20 cellular contexts compared by ENCODE assay signal in genomic region chr1:210301254-210301955, GRCh38. TPM values are rescaled to one million over a fixed set of nuclear protein-coding genes. Genes with fewer than 3 reads are reported as not detected.
DNase-seq lines count a peak whose midpoint lies in the region; ATAC-seq, FAIRE-seq and TF ChIP-seq lines count a peak whose summit lies in the region.
"Had no signal": no experiment of that assay in that cellular context is flagged by ENCODE, and none has a peak within 500 bp of the region (broad histone marks: within the 10 kb centered on the region; RNA-seq: fewer than 3 reads in every experiment).

No MANE protein-coding gene starts in this region.

- no peaks in the 10 kb centered on the region for H3K9me3 ChIP-seq in right atrium auricular region
- H3K9me3 ChIP-seq in left lung, result no peaks in the 10 kb centered on the region

- ATAC-seq in Right ventricle myocardium superior (ENCODE audit: poor library complexity) (peak; percentile 59), left lung (peak; percentile 14), HG03521 (IDR thresholded peaks at IDR 0.05; ENCODE audit: unreplicated experiment) (no peak)
- no peak for ATAC-seq in stimulated activated naive CD8-positive, alpha-beta T cell treated with anti-CD3 and anti-CD28 coated beads, Interleukin-15, Interleukin-2, amounts not matched to agents 100 U/mL and 50 U/mL, for 24 hours

- H3K4me3 ChIP-seq in right atrium auricular region (no peak overlapping the region), left lung (no peak overlapping the region)
- H3K4me3 ChIP-seq: coronary artery had no signal

- H3K36me3 Mint-ChIP-seq in brain, result no peaks in the 10 kb centered on the region
- H3K36me3 Mint-ChIP-seq: CD4-positive, CD25-positive, alpha-beta regulatory T cell; naive B cell had no signal

- no peak overlapping the region for H3K27ac ChIP-seq in right atrium auricular region
- no peak overlapping the region for H3K27ac ChIP-seq in left lung
- H3K27ac ChIP-seq: coronary artery, parathyroid adenoma had no signal

- intact Hi-C loops in Right ventricle myocardium superior (cut with DNase I), result no loop called here
- intact Hi-C loops in left lung (cut with DNase I), result no loop called here

- H3K27me3 Mint-ChIP-seq in brain, result no peaks in the 10 kb centered on the region

- no peak for TF ChIP-seq CTCF in right atrium auricular region (IDR thresholded peaks at IDR 0.05)
- TF ChIP-seq CTCF in brain (conservative IDR thresholded peaks at IDR 0.05), result no peak
- no peak for TF ChIP-seq CTCF in left lung (IDR thresholded peaks at IDR 0.05)

- no peak for FAIRE-seq in urothelium cell line (lab: Jason Lieb, UNC)

- peak overlapping the region in 4 of 5 experiments; percentile 8 to 58 (median 14) for H3K4me3 Mint-ChIP-seq in brain
- H3K4me3 Mint-ChIP-seq: CD4-positive, CD25-positive, alpha-beta regulatory T cell had no signal

- DNase-seq in Right ventricle myocardium superior (no peak), right atrium auricular region (ENCODE audit: low spot score) (no peak), left lung (no peak), superior temporal gyrus (ENCODE audit: extremely low spot score) (peak; percentile 36), urothelium cell line (ENCODE audit: low spot score) (no peak)
- no peak for DNase-seq in stimulated activated naive CD8-positive, alpha-beta T cell treated with anti-CD3 and anti-CD28 coated beads, Interleukin-15, Interleukin-2, amounts not matched to agents 100 U/mL and 50 U/mL, for 24 hours
- DNase-seq: activated CD4-positive, alpha-beta T cell treated with anti-CD3 and anti-CD28 coated beads, Interleukin-2, amount 50 U/mL, for 1 hour; activated naive CD4-positive, alpha-beta T cell treated with Interleukin-2 at 50 U/mL for 16 hours; activated T-cell treated with anti-CD3 and anti-CD28 coated beads for 4 hours; aorta; CD4-positive, CD25-positive, alpha-beta regulatory T cell; MM.1S; naive B cell; NCI-H1930; NCI-H510A; stimulated activated CD8-positive, alpha-beta memory T cell treated with anti-CD3 and anti-CD28 coated beads, Interleukin-4, amount 100 ng/mL, for 48 hours had no signal

- H3K4me1 Mint-ChIP-seq in brain, result peaks cover 55% of the 10 kb centered on the region
- H3K4me1 Mint-ChIP-seq: CD4-positive, CD25-positive, alpha-beta regulatory T cell; naive B cell had no signal

- H3K27ac Mint-ChIP-seq in brain, result peak overlapping the region in 4 of 5 experiments; percentile 26 to 79 (median 73)
- H3K27ac Mint-ChIP-seq: CD4-positive, CD25-positive, alpha-beta regulatory T cell; naive B cell had no signal

- no peaks in the 10 kb centered on the region for H3K36me3 ChIP-seq in right atrium auricular region
- no peaks in the 10 kb centered on the region for H3K36me3 ChIP-seq in left lung

- H3K9me3 Mint-ChIP-seq in brain, result no peaks in the 10 kb centered on the region
- H3K9me3 Mint-ChIP-seq: naive B cell had no signal

- H3K27me3 ChIP-seq in right atrium auricular region, result no peaks in the 10 kb centered on the region
- H3K27me3 ChIP-seq in left lung, result no peaks in the 10 kb centered on the region

- peaks cover 0 to 22% of the 10 kb centered on the region in 2 donors for H3K4me1 ChIP-seq in right atrium auricular region
- peaks cover 0 to 7% of the 10 kb centered on the region in 2 donors for H3K4me1 ChIP-seq in left lung
- H3K4me1 ChIP-seq: parathyroid adenoma had no signal

RNA-seq across cellular contexts. Expression of gene HHAT, which starts 27.3 kb away (rescaled TPM):
- total RNA-seq in Right ventricle myocardium superior (1.5 TPM), right atrium auricular region (1 to 10 TPM; 1.6 to 2.0 TPM), left lung (1 to 10 TPM; 3.4 to 8.6 TPM)
- 3.2 TPM for polyA plus RNA-seq in brain (ENCODE audit: insufficient read depth, low read depth, low replicate concordance)

Comparison
In these comparisons a context has a peak if more than half of its experiments do, and no peak if none do; other contexts are left out.
1. ATAC-seq: peak in Right ventricle myocardium superior (single experiment) and left lung (single experiment); none in HG03521 (single experiment) and stimulated activated naive CD8-positive, alpha-beta T cell treated with anti-CD3 and anti-CD28 coated beads, Interleukin-15, Interleukin-2, amounts not matched to agents 100 U/mL and 50 U/mL, for 24 hours (single experiment).